Comparison of ENCODE assay signal across 8 cellular contexts in genomic region chr10:109978481-109978880, GRCh38. TPM values are rescaled to one million over a fixed set of nuclear protein-coding genes. Genes with fewer than 3 reads are reported as not detected.
DNase-seq lines count a peak whose midpoint lies in the region; TF ChIP-seq lines count a peak whose summit lies in the region.

No MANE protein-coding gene starts in this region.

- CTCF ChIA-PET in RWPE1 (lab: Yijun Ruan, JAX), result interaction anchor here (0.6 to 1.1 kb wide), 4 partner anchors 14 to 556 kb away, joined by 3 to 9 read pairs (median 4); no protein-coding TSS in a partner anchor
- CTCF ChIA-PET in activated naive CD4-positive, alpha-beta T cell treated with anti-CD3 and anti-CD28 coated beads for 36 hours (lab: Charles Lee), result interaction anchor here (0.6 to 4.4 kb wide), 27 partner anchors 10 to 275 kb away, joined by 3 to 16 read pairs (median 3); partner anchors contain the start of gene ADD3

- intact Hi-C loops in activated naive CD4-positive, alpha-beta T cell treated with anti-CD3 and anti-CD28 coated beads for 36 hours (cut with micrococcal nuclease), result loop anchor here (1.0 to 5.0 kb wide), 9 partner anchors 29 to 589 kb away; partner anchors contain the start of genes ADD3 and SMC3
- intact Hi-C loops in left ventricle myocardium inferior (cut with micrococcal nuclease), result no loop called here

- H3K4me3 Mint-ChIP-seq in activated naive CD4-positive, alpha-beta T cell treated with anti-CD3 and anti-CD28 coated beads for 36 hours, result no peak overlapping the region

- no peaks in the 10 kb centered on the region for H3K36me3 ChIP-seq in left ventricle myocardium inferior

- TF ChIP-seq CTCF in RWPE1 (conservative IDR thresholded peaks at IDR 0.05; ENCODE audit: low read depth) (peak; percentile 26), left ventricle myocardium inferior (IDR thresholded peaks at IDR 0.05; ENCODE audit: borderline replicate concordance) (peak; percentile 82)

- H3K9me3 ChIP-seq in left ventricle myocardium inferior (replicated peaks), result no peaks in the 10 kb centered on the region

- H3K27ac ChIP-seq in RWPE1 (no peak overlapping the region), left ventricle myocardium inferior (replicated peaks) (peak overlapping the region; percentile 47)

- peaks cover 28% of the 10 kb centered on the region for H3K4me1 ChIP-seq in left ventricle myocardium inferior

- DNase-seq in SIG-M5 treated with dmso at 0.1 percent for 504 hours (lab: John Stamatoyannopoulos, UW; ENCODE audit: unreplicated experiment) (peak; percentile 30), SIG-M5 (lab: John Stamatoyannopoulos, UW) (no peak), RWPE1 (ENCODE audit: low spot score) (peak; percentile 23), left ventricle myocardium inferior (no peak), DMS79 (lab: John Stamatoyannopoulos, UW) (no peak), NCI-H2196 (lab: John Stamatoyannopoulos, UW; ENCODE audit: unreplicated experiment) (no peak)
- peak; percentile 87 for DNase-seq in activated naive CD4-positive, alpha-beta T cell treated with anti-CD3 and anti-CD28 coated beads for 36 hours
- DNase-seq in stimulated activated CD4-positive, alpha-beta T cell treated with anti-CD3 and anti-CD28 coated beads, Interleukin-12 subunit alpha, Interleukin-12 subunit beta, amount 100 ng/mL, for 4 hours, result peak; percentile 58

- H3K27ac Mint-ChIP-seq in activated naive CD4-positive, alpha-beta T cell treated with anti-CD3 and anti-CD28 coated beads for 36 hours, result no peak overlapping the region

- no peaks in the 10 kb centered on the region for H3K9me3 Mint-ChIP-seq in activated naive CD4-positive, alpha-beta T cell treated with anti-CD3 and anti-CD28 coated beads for 36 hours

- POLR2A ChIA-PET in RWPE1 (lab: Yijun Ruan, JAX; ENCODE audit: low non-redundant PET), result no interaction called here

- H3K27me3 Mint-ChIP-seq in activated naive CD4-positive, alpha-beta T cell treated with anti-CD3 and anti-CD28 coated beads for 36 hours (ENCODE audit: low read depth), result no peaks in the 10 kb centered on the region

- H3K4me1 Mint-ChIP-seq in activated naive CD4-positive, alpha-beta T cell treated with anti-CD3 and anti-CD28 coated beads for 36 hours (ENCODE audit: low read depth), result peaks cover 14% of the 10 kb centered on the region

- no peaks in the 10 kb centered on the region for H3K36me3 Mint-ChIP-seq in activated naive CD4-positive, alpha-beta T cell treated with anti-CD3 and anti-CD28 coated beads for 36 hours (ENCODE audit: low read depth)

- H3K4me3 ChIP-seq in left ventricle myocardium inferior, result no peak overlapping the region

- no peaks in the 10 kb centered on the region for H3K27me3 ChIP-seq in left ventricle myocardium inferior (ENCODE audit: low read depth)

RNA-seq across cellular contexts. Expression of gene ADD3, which starts 29.3 kb away (rescaled TPM):
- 10 to 100 TPM; 85.2 to 85.8 TPM for total RNA-seq in activated naive CD4-positive, alpha-beta T cell treated with anti-CD3 and anti-CD28 coated beads for 36 hours
- 113 TPM for total RNA-seq in left ventricle myocardium inferior

RNA-seq across cellular contexts. Expression of gene XPNPEP1, which starts 55.2 kb away (rescaled TPM):
- total RNA-seq in activated naive CD4-positive, alpha-beta T cell treated with anti-CD3 and anti-CD28 coated beads for 36 hours, result 10 to 100 TPM; 52.2 to 52.6 TPM
- 35.7 TPM for total RNA-seq in left ventricle myocardium inferior

Comparison
In these comparisons a context has a peak if more than half of its experiments do, and no peak if none do; other contexts are left out.
1. DNase-seq: peak in SIG-M5 treated with dmso at 0.1 percent for 504 hours (single experiment), RWPE1 (single experiment), activated naive CD4-positive, alpha-beta T cell treated with anti-CD3 and anti-CD28 coated beads for 36 hours (single experiment) and stimulated activated CD4-positive, alpha-beta T cell treated with anti-CD3 and anti-CD28 coated beads, Interleukin-12 subunit alpha, Interleukin-12 subunit beta, amount 100 ng/mL, for 4 hours (single experiment); none in SIG-M5 (single experiment), left ventricle myocardium inferior (single experiment), DMS79 (single experiment) and NCI-H2196 (single experiment).